ENCODE assay signal across 14 cellular contexts in the genomic region with DNA sequence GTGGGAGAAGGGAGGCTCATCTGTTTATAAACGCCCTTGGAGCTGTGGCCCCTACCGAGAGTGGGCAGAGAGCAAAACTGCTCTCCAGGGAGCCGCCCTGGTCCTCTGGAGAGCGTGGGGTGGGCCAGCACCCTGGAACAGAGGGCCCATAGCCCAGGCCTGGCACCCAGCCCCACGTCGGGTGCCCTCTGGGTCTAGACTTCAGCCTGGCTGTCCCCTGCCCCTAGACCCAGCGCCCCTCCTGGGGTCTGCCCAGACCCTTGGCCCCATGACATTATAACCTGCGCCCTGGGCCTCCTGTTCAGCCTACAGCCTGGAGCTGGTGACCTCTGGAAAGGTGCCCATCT. TPM values are rescaled to one million over a fixed set of nuclear protein-coding genes. Genes with fewer than 3 reads are reported as not detected.
A peak's percentile ranks its signal among the peaks of the same experiment; 100 is the strongest.
DNase-seq lines count a peak whose midpoint lies in the region; ATAC-seq and TF ChIP-seq lines count a peak whose summit lies in the region.
"Had no signal": no experiment of that assay in that cellular context is flagged by ENCODE, and none has a peak within 500 bp of the region (broad histone marks: within the 10 kb centered on the region; RNA-seq: fewer than 3 reads in every experiment).

No MANE protein-coding gene starts in this region.

- no peak overlapping the region for H3K4me3 Mint-ChIP-seq in WTC11
- H3K4me3 Mint-ChIP-seq in endodermal cell, result no peak overlapping the region
- H3K4me3 Mint-ChIP-seq: activated naive CD8-positive, alpha-beta T cell; brain; CD4-positive, CD25-positive, alpha-beta regulatory T cell had no signal

- no peak overlapping the region for H3K4me3 ChIP-seq in stomach smooth muscle (ENCODE audit: low read length in 2 of 2)
- no peak overlapping the region for H3K4me3 ChIP-seq in MM.1S (ENCODE audit: low read length)
- H3K4me3 ChIP-seq in endodermal cell (ENCODE audit: low read length), result no peak overlapping the region

- H3K36me3 Mint-ChIP-seq in WTC11, result peaks cover 8% of the 10 kb centered on the region
- peaks cover 6% of the 10 kb centered on the region for H3K36me3 Mint-ChIP-seq in endodermal cell (ENCODE audit: low read depth)

- no peak overlapping the region for H3K4me2 ChIP-seq in MM.1S (ENCODE audit: low read depth, low read length)

- H3K27ac Mint-ChIP-seq in WTC11 (no peak overlapping the region), endodermal cell (no peak overlapping the region)
- H3K27ac Mint-ChIP-seq: activated naive CD8-positive, alpha-beta T cell; CD4-positive, CD25-positive, alpha-beta regulatory T cell had no signal

- peaks cover 9 to 10% of the 10 kb centered on the region in 2 donors for H3K36me3 ChIP-seq in stomach smooth muscle (ENCODE audit: control insufficient read depth in 2 of 2, insufficient read depth in 2 of 2, low read length in 2 of 2)
- no peaks in the 10 kb centered on the region; the same call in 1 of the 2 replicates for H3K36me3 ChIP-seq in MM.1S (replicated peaks; ENCODE audit: insufficient read depth, low read length)
- H3K36me3 ChIP-seq in endodermal cell (ENCODE audit: control insufficient read depth, insufficient read depth, low read length), result peaks cover 11% of the 10 kb centered on the region

- 89 to 90% methylated on average over 5 to 8 of the region's 8 CpGs for WGBS in endodermal cell (ENCODE audit: insufficient coverage in 1 of 2, insufficient read length in 1 of 2), 2 experiments

- no peaks in the 10 kb centered on the region for H3K79me2 ChIP-seq in MM.1S (ENCODE audit: low read length)

- H3K9ac ChIP-seq in stomach smooth muscle (ENCODE audit: low read length in 2 of 2) (no peak overlapping the region), MM.1S (ENCODE audit: low read length) (no peak overlapping the region), endodermal cell (ENCODE audit: extremely low read depth, low read length, poor library complexity, severe bottlenecking) (no peak overlapping the region)

- CTCF ChIA-PET in WTC11 (lab: Charles Lee), result interaction anchor here (0.7 to 2.5 kb wide), 10 partner anchors 9 to 1254 kb away, joined by 3 to 22 read pairs (median 6); a partner anchor contains a TSS

- no peaks in the 10 kb centered on the region for H4K20me1 ChIP-seq in MM.1S (ENCODE audit: insufficient read depth, low read length)

- H3K27me3 ChIP-seq in stomach smooth muscle (ENCODE audit: control insufficient read depth in 1 of 2, insufficient read depth in 2 of 2, low read length in 2 of 2) (no peaks in the 10 kb centered on the region), MM.1S (replicated peaks; ENCODE audit: insufficient read depth, low read length) (no peaks in the 10 kb centered on the region), endodermal cell (ENCODE audit: control insufficient read depth, insufficient read depth, low read length, poor library complexity, severe bottlenecking) (peaks cover 21% of the 10 kb centered on the region)

- intact Hi-C loops in Right ventricle myocardium inferior (cut with DNase I) (loop anchor here (10.0 kb wide), 1 partner anchor 54 kb away; a partner anchor contains a TSS), cardiac septum (cut with DNase I) (no loop called here)

- H3K27ac ChIP-seq in stomach smooth muscle (ENCODE audit: low read length) (peak overlapping the region; percentile 41), MM.1S (ENCODE audit: low read length) (no peak overlapping the region), endodermal cell (ENCODE audit: low read depth, low read length) (no peak overlapping the region)

- ATAC-seq in Right ventricle myocardium inferior (peak; percentile 17), WTC11 (peak; percentile 3), left lobe of liver (peak; percentile 51)

- H3K4me1 Mint-ChIP-seq in WTC11 (no peaks in the 10 kb centered on the region), endodermal cell (no peaks in the 10 kb centered on the region)
- H3K4me1 Mint-ChIP-seq: brain had no signal

- no peak for TF ChIP-seq CTCF in WTC11 (IDR thresholded peaks at IDR 0.05)
- TF ChIP-seq CTCF in MM.1S (IDR thresholded peaks at IDR 0.05; ENCODE audit: low read length), result no peak
- no peak for TF ChIP-seq CTCF in endodermal cell (conservative IDR thresholded peaks at IDR 0.05)

- H3K9me3 Mint-ChIP-seq in WTC11 (no peaks in the 10 kb centered on the region), endodermal cell (no peaks in the 10 kb centered on the region)
- H3K9me3 Mint-ChIP-seq: brain, naive B cell had no signal

- H2AFZ ChIP-seq in MM.1S (ENCODE audit: low read length), result no peak overlapping the region

- H3K27me3 Mint-ChIP-seq in WTC11 (ENCODE audit: low read depth) (peaks cover 17% of the 10 kb centered on the region), endodermal cell (ENCODE audit: insufficient read depth) (peaks cover 19% of the 10 kb centered on the region)
- H3K27me3 Mint-ChIP-seq: activated naive CD8-positive, alpha-beta T cell; CD4-positive, CD25-positive, alpha-beta regulatory T cell had no signal

- no peaks in the 10 kb centered on the region for H3K9me3 ChIP-seq in stomach smooth muscle (ENCODE audit: control insufficient read depth in 2 of 2, low read length in 2 of 2)
- no peaks in the 10 kb centered on the region for H3K9me3 ChIP-seq in MM.1S (replicated peaks; ENCODE audit: insufficient read depth, low read length)
- no peaks in the 10 kb centered on the region for H3K9me3 ChIP-seq in endodermal cell (ENCODE audit: control insufficient read depth, low read length)

- peaks cover 4% of the 10 kb centered on the region; the same call in 1 of the 2 replicates for H3F3A ChIP-seq in MM.1S (ENCODE audit: insufficient read depth, low read length)

- DNase-seq in Right ventricle myocardium inferior (ENCODE audit: missing footprints) (no peak), cardiac septum (ENCODE audit: low spot score) (no peak), WTC11 (ENCODE audit: low spot score) (no peak), left lobe of liver (ENCODE audit: low spot score) (no peak), MM.1S (no peak), endodermal cell (no peak)
- DNase-seq in activated CD4-positive, alpha-beta T cell treated with anti-CD3 and anti-CD28 coated beads, Interleukin-2, amount 50 U/mL, for 48 hours, result no peak
- DNase-seq: activated CD4-positive, alpha-beta T cell treated with anti-CD3 and anti-CD28 coated beads, Interleukin-2, amount 50 U/mL, for 4 hours; cortex of kidney; naive B cell had no signal

- H3K4me1 ChIP-seq in stomach smooth muscle (ENCODE audit: control insufficient read depth, insufficient read depth, low read length) (peaks cover 15% of the 10 kb centered on the region), MM.1S (ENCODE audit: low read length) (no peaks in the 10 kb centered on the region), endodermal cell (ENCODE audit: control insufficient read depth, insufficient read depth, low read length) (no peaks in the 10 kb centered on the region)

- no peaks in the 10 kb centered on the region for H3K9me2 ChIP-seq in MM.1S (replicated peaks; ENCODE audit: insufficient read depth, low read length)

- POLR2A ChIA-PET in WTC11 (lab: Charles Lee), result interaction anchor here (0.9 kb wide), 1 partner anchor 74 kb away, joined by 3 read pairs; a partner anchor contains a TSS

TF ChIP-seq in WTC11, 78 proteins besides CTCF, POLR2A, EP300 and RAD21 (continues in another document):
- TF ChIP-seq OVOL2 (CRISPR knock-in tag; IDR thresholded peaks at IDR 0.05; ENCODE audit: borderline replicate concordance) (no peak), CBFB (CRISPR knock-in tag; IDR thresholded peaks at IDR 0.05; ENCODE audit: low read depth) (no peak), IRF2 (CRISPR knock-in tag; IDR thresholded peaks at IDR 0.05; ENCODE audit: borderline replicate concordance, low read depth) (no peak), ESRRA (CRISPR knock-in tag; IDR thresholded peaks at IDR 0.05; ENCODE audit: borderline replicate concordance) (no peak), RELA (CRISPR knock-in tag; IDR thresholded peaks at IDR 0.05; ENCODE audit: borderline replicate concordance) (no peak), MYBL2 (CRISPR knock-in tag; IDR thresholded peaks at IDR 0.05) (no peak), ZNF423 (CRISPR knock-in tag; IDR thresholded peaks at IDR 0.05) (no peak), ZNF138 (CRISPR knock-in tag; conservative IDR thresholded peaks at IDR 0.05) (no peak), ZNF416 (CRISPR knock-in tag; IDR thresholded peaks at IDR 0.05) (no peak), CREM (CRISPR knock-in tag; IDR thresholded peaks at IDR 0.05) (no peak)
- TF ChIP-seq, protein P1, sequence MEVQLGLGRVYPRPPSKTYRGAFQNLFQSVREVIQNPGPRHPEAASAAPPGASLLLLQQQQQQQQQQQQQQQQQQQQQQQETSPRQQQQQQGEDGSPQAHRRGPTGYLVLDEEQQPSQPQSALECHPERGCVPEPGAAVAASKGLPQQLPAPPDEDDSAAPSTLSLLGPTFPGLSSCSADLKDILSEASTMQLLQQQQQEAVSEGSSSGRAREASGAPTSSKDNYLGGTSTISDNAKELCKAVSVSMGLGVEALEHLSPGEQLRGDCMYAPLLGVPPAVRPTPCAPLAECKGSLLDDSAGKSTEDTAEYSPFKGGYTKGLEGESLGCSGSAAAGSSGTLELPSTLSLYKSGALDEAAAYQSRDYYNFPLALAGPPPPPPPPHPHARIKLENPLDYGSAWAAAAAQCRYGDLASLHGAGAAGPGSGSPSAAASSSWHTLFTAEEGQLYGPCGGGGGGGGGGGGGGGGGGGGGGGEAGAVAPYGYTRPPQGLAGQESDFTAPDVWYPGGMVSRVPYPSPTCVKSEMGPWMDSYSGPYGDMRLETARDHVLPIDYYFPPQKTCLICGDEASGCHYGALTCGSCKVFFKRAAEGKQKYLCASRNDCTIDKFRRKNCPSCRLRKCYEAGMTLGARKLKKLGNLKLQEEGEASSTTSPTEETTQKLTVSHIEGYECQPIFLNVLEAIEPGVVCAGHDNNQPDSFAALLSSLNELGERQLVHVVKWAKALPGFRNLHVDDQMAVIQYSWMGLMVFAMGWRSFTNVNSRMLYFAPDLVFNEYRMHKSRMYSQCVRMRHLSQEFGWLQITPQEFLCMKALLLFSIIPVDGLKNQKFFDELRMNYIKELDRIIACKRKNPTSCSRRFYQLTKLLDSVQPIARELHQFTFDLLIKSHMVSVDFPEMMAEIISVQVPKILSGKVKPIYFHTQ (CRISPR knock-in tag; IDR thresholded peaks at IDR 0.05), result no peak

RNA-seq across cellular contexts. Expression of a gene that starts 24.7 kb away (rescaled TPM):
- total RNA-seq in Right ventricle myocardium inferior (19.1 TPM), cardiac septum (21.3 TPM), WTC11 (2021) (73.0 to 82.0 TPM (median 73.4 TPM) in 3 replicates), left lobe of liver (38.2 TPM), endodermal cell (10 to 100 TPM; 73.3 to 84.3 TPM)
- 49.1 TPM for polyA plus RNA-seq in endodermal cell (2013, experiment 1 of 2)
- polyA plus RNA-seq in endodermal cell (2013, experiment 2 of 2), result 46.6 TPM

RNA-seq across cellular contexts. Expression of a gene that starts 53.5 kb away (rescaled TPM):
- 10.0 TPM for total RNA-seq in Right ventricle myocardium inferior
- total RNA-seq in cardiac septum, result 12.5 TPM
- total RNA-seq in WTC11 (2021), result 4.3 to 7.2 TPM (median 4.5 TPM) in 3 replicates
- total RNA-seq in left lobe of liver, result 2.8 TPM
- total RNA-seq in endodermal cell, result 1 to 10 TPM; 3.8 to 6.5 TPM
- polyA plus RNA-seq in endodermal cell (2013, experiment 1 of 2), result 1.4 TPM
- 1.2 TPM for polyA plus RNA-seq in endodermal cell (2013, experiment 2 of 2)
